In the genomic region with DNA sequence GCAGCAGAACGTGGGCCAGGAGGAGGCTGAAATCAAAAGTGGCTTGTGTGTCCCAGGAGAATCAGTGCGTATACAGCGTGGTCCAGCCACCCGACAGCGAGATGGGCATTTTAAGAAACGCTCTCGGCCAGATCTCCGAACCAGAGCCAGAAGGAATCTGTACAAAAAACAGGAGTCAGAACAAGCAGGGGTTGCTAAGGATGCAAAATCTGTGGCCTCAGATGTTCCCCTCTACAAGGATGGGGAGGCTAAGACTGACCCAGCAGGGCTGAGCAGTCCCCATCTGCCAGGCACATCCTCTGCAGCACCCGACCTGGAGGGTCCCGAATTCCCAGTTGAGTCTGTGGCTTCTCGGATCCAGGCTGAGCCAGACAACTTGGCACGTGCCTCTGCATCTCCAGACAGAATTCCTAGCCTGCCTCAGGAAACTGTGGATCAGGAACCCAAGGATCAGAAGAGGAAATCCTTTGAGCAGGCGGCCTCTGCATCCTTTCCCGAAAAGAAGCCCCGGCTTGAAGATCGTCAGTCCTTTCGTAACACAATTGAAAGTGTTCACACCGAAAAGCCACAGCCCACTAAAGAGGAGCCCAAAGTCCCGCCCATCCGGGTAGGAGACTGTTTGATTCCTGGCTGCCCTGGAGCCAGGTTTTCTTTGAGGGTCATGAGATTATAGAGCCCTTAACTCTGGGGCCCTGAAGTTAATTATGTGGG, we compare ENCODE assay signal across 17 cellular contexts.
DNase-seq lines count a peak whose midpoint lies in the region; ATAC-seq, FAIRE-seq and TF ChIP-seq lines count a peak whose summit lies in the region.
"Had no signal": no experiment of that assay in that cellular context is flagged by ENCODE, and none has a peak within 500 bp of the region (broad histone marks: within the 10 kb centered on the region; RNA-seq: fewer than 3 reads in every experiment).

No MANE protein-coding gene starts in this region.

- TF ChIP-seq EP300 in HepG2 (IDR thresholded peaks at IDR 0.05; ENCODE audit: low read depth in 2 of 2, low read length in 2 of 2): no peak
- TF ChIP-seq EP300 in HepG2 (CRISPR knock-in tag; IDR thresholded peaks at IDR 0.05; ENCODE audit: borderline replicate concordance): no peak

- no peaks in the 10 kb centered on the region for H3K9me3 Mint-ChIP-seq in activated T-cell treated with anti-CD3 and anti-CD28 coated beads, Interleukin-2, amount 50 U/mL, for 72 hours
- H3K9me3 Mint-ChIP-seq in endothelial cell (ENCODE audit: unreplicated experiment): no peaks in the 10 kb centered on the region
- H3K9me3 Mint-ChIP-seq: brain; stimulated activated naive B cell treated with anti-CD40 and anti-IgM and Interleukin-4, amounts not matched to agents 10 μg/mL and 1 μg/mL and 100 μg/mL, for 72 hours; WTC11 had no signal

- no peak for ATAC-seq in activated T-cell treated with anti-CD3 and anti-CD28 coated beads, Interleukin-2, amount 50 U/mL, for 72 hours (replicated peaks in 1 of 2)
- ATAC-seq in HepG2 (no peak), GM18511 (IDR thresholded peaks at IDR 0.05; ENCODE audit: unreplicated experiment) (no peak)
- ATAC-seq: stimulated activated naive B cell treated with anti-CD40 and anti-IgM and Interleukin-4, amounts not matched to agents 10 μg/mL and 1 μg/mL and 100 μg/mL, for 72 hours; WTC11 had no signal

- H4K20me1 ChIP-seq in HepG2 (ENCODE audit: insufficient read depth, low read length): peaks cover 13% of the 10 kb centered on the region; the same call in 1 of the 2 replicates

- H3K4me3 Mint-ChIP-seq in activated T-cell treated with anti-CD3 and anti-CD28 coated beads, Interleukin-2, amount 50 U/mL, for 72 hours: no peak overlapping the region
- H3K4me3 Mint-ChIP-seq in endothelial cell (ENCODE audit: unreplicated experiment): peak overlapping the region; percentile 84
- H3K4me3 Mint-ChIP-seq: brain; stimulated activated naive B cell treated with anti-CD40 and anti-IgM and Interleukin-4, amounts not matched to agents 10 μg/mL and 1 μg/mL and 100 μg/mL, for 72 hours; WTC11 had no signal

- H3K27me3 Mint-ChIP-seq in activated T-cell treated with anti-CD3 and anti-CD28 coated beads, Interleukin-2, amount 50 U/mL, for 72 hours (ENCODE audit: low read depth): no peaks in the 10 kb centered on the region
- peaks cover 4% of the 10 kb centered on the region for H3K27me3 Mint-ChIP-seq in endothelial cell (ENCODE audit: unreplicated experiment)
- H3K27me3 Mint-ChIP-seq: brain; stimulated activated naive B cell treated with anti-CD40 and anti-IgM and Interleukin-4, amounts not matched to agents 10 μg/mL and 1 μg/mL and 100 μg/mL, for 72 hours had no signal

- no peak for TF ChIP-seq RAD21 in HepG2 (CRISPR knock-in tag; IDR thresholded peaks at IDR 0.05)

- H3K27ac Mint-ChIP-seq in activated T-cell treated with anti-CD3 and anti-CD28 coated beads, Interleukin-2, amount 50 U/mL, for 72 hours: peak overlapping the region; percentile 4
- H3K27ac Mint-ChIP-seq in endothelial cell (ENCODE audit: unreplicated experiment): peak overlapping the region; percentile 92
- H3K27ac Mint-ChIP-seq: stimulated activated naive B cell treated with anti-CD40 and anti-IgM and Interleukin-4, amounts not matched to agents 10 μg/mL and 1 μg/mL and 100 μg/mL, for 72 hours; WTC11 had no signal

- H3K9ac ChIP-seq in HepG2 (ENCODE audit: insufficient read depth, low read depth, low read length) (no peak overlapping the region), subcutaneous abdominal adipose tissue (ENCODE audit: low read length in 5 of 5) (no peak overlapping the region)

- H3K4me3 ChIP-seq in HepG2 (replicated peaks in 1 of 3; ENCODE audit: insufficient read depth in 1 of 3, low read depth in 2 of 3, low read length in 3 of 3) (no peak overlapping the region), subcutaneous abdominal adipose tissue (ENCODE audit: low read depth in 1 of 5, low read length in 5 of 5) (no peak overlapping the region)
- H3K4me3 ChIP-seq: skin epidermis had no signal

- H3K4me1 Mint-ChIP-seq in activated T-cell treated with anti-CD3 and anti-CD28 coated beads, Interleukin-2, amount 50 U/mL, for 72 hours (ENCODE audit: low read depth): peaks cover 9% of the 10 kb centered on the region
- peaks cover 46% of the 10 kb centered on the region for H3K4me1 Mint-ChIP-seq in endothelial cell (ENCODE audit: unreplicated experiment)
- H3K4me1 Mint-ChIP-seq: brain, WTC11 had no signal

- no peaks in the 10 kb centered on the region for H3K79me2 ChIP-seq in HepG2 (ENCODE audit: insufficient read depth, low read length)

- H3K36me3 ChIP-seq in HepG2 (replicated peaks in 1 of 2; ENCODE audit: control insufficient read depth in 1 of 2, insufficient read depth in 2 of 2, low read length in 2 of 2) (peaks cover 82 to 98% of the 10 kb centered on the region in 2 experiments), subcutaneous abdominal adipose tissue (ENCODE audit: control insufficient read depth in 5 of 5, insufficient read depth in 5 of 5, low read length in 5 of 5) (peaks cover 27 to 99% (median 97%) of the 10 kb centered on the region in 5 donors)

- H3K27me3 ChIP-seq in HepG2 (ENCODE audit: control insufficient read depth in 1 of 2, insufficient read depth in 2 of 2, low read length in 2 of 2) (no peaks in the 10 kb centered on the region), subcutaneous abdominal adipose tissue (ENCODE audit: control insufficient read depth in 5 of 5, insufficient read depth in 4 of 5, low read length in 5 of 5) (no peaks in the 10 kb centered on the region)
- H3K27me3 ChIP-seq: neutrophil had no signal

- WGBS in HepG2 (ENCODE audit: low lambda C conversion rate): 96% methylated on average over 20 of the region's 20 CpGs

- no peak overlapping the region for H3K4me2 ChIP-seq in HepG2 (ENCODE audit: low read depth, low read length)

- peaks cover 21 to 39% of the 10 kb centered on the region in 2 donors for H3K36me3 Mint-ChIP-seq in activated T-cell treated with anti-CD3 and anti-CD28 coated beads, Interleukin-2, amount 50 U/mL, for 72 hours (ENCODE audit: insufficient read depth in 2 of 2)
- H3K36me3 Mint-ChIP-seq in endothelial cell (ENCODE audit: low read depth, unreplicated experiment): peaks cover 56% of the 10 kb centered on the region

- no peak for TF ChIP-seq POLR2A in HepG2 (IDR thresholded peaks at IDR 0.05; ENCODE audit: insufficient read depth in 1 of 2, low read depth in 2 of 2, low read length in 2 of 2)

- BruUV-seq in HepG2 (replicated peaks; lab: Mats Ljungman, UMichigan): TSS peak; percentile 33

- no peak overlapping the region for H2AFZ ChIP-seq in HepG2 (ENCODE audit: low read length)

- no peak for FAIRE-seq in HepG2 (lab: Jason Lieb, UNC)
- FAIRE-seq: A204.1 had no signal

- no peak overlapping the region for H3K27ac ChIP-seq in HepG2 (ENCODE audit: extremely low read length, insufficient read depth, low read length)
- H3K27ac ChIP-seq in subcutaneous abdominal adipose tissue (ENCODE audit: low read depth, low read length): peak overlapping the region; percentile 60
- H3K27ac ChIP-seq: neutrophil had no signal

- CTCF ChIA-PET in HepG2 (lab: Yijun Ruan, JAX; ENCODE audit: low intra/inter-chr PET ratio, low total read pairs): no interaction called here

- POLR2A ChIA-PET in HepG2 (lab: Yijun Ruan, JAX): interaction anchor here (1.6 kb wide), 1 partner anchor 219 kb away, joined by 4 read pairs; no protein-coding TSS in a partner anchor

- intact Hi-C loops in HepG2 (cut with micrococcal nuclease; ENCODE audit: unreplicated experiment): no loop called here

- H3K9me3 ChIP-seq in HepG2 (ENCODE audit: low read length) (no peaks in the 10 kb centered on the region), subcutaneous abdominal adipose tissue (ENCODE audit: control insufficient read depth in 5 of 5, low read length in 5 of 5) (no peaks in the 10 kb centered on the region)
- H3K9me3 ChIP-seq: neutrophil had no signal

- in situ Hi-C loops in HepG2 (cut with HindIII; ENCODE audit: extremely low pct_ligation_motif_present, low pct_unique_long_range_greater_than_20kb): loop anchor here (10.0 kb wide), 1 partner anchor 59 kb away; no protein-coding TSS in a partner anchor

- H3K4me1 ChIP-seq in HepG2 (ENCODE audit: insufficient read depth, low read length) (peaks cover 17% of the 10 kb centered on the region), subcutaneous abdominal adipose tissue (ENCODE audit: control insufficient read depth in 5 of 5, insufficient read depth in 5 of 5, low read length in 5 of 5) (peaks cover 0 to 22% (median 1%) of the 10 kb centered on the region in 5 donors)

- no peak for TF ChIP-seq CTCF in endothelial cell (IDR thresholded peaks at IDR 0.05; ENCODE audit: unreplicated experiment)
- no peak for TF ChIP-seq CTCF in HepG2 (CRISPR knock-in tag; IDR thresholded peaks at IDR 0.05)

- DNase-seq in activated T-cell treated with anti-CD3 and anti-CD28 coated beads, Interleukin-2, amount 50 U/mL, for 72 hours: no peak
- DNase-seq in activated T-cell treated with anti-CD3 and anti-CD28 coated beads for 4 hours: no peak
- peak; percentile 68 for DNase-seq in endothelial cell (ENCODE audit: low spot score)
- no peak for DNase-seq in HepG2 (ENCODE audit: low spot score)
- DNase-seq in NCI-H1930 (lab: John Stamatoyannopoulos, UW): no peak
- DNase-seq in activated gamma-delta T cell treated with Interleukin-2 at 50 U/mL for 16 hours: no peak
- DNase-seq: MM.1S; NCI-H187; NCI-H510A treated with DMSO at 0.1 percent for 48 hours; stimulated activated naive B cell treated with anti-CD40 and anti-IgM and Interleukin-4, amounts not matched to agents 10 μg/mL and 1 μg/mL and 100 μg/mL, for 72 hours had no signal

TF ChIP-seq in HepG2, 621 proteins besides CTCF, POLR2A, EP300 and RAD21 (continues in another document):
- TF ChIP-seq, protein P1, sequence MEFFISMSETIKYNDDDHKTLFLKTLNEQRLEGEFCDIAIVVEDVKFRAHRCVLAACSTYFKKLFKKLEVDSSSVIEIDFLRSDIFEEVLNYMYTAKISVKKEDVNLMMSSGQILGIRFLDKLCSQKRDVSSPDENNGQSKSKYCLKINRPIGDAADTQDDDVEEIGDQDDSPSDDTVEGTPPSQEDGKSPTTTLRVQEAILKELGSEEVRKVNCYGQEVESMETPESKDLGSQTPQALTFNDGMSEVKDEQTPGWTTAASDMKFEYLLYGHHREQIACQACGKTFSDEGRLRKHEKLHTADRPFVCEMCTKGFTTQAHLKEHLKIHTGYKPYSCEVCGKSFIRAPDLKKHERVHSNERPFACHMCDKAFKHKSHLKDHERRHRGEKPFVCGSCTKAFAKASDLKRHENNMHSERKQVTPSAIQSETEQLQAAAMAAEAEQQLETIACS (CRISPR knock-in tag; IDR thresholded peaks at IDR 0.05): no peak
- no peak for TF ChIP-seq ZNF776 (CRISPR knock-in tag; IDR thresholded peaks at IDR 0.05)
- no peak for TF ChIP-seq CBX5 (CRISPR knock-in tag; IDR thresholded peaks at IDR 0.05; ENCODE audit: borderline replicate concordance)
